In the genomic region with DNA sequence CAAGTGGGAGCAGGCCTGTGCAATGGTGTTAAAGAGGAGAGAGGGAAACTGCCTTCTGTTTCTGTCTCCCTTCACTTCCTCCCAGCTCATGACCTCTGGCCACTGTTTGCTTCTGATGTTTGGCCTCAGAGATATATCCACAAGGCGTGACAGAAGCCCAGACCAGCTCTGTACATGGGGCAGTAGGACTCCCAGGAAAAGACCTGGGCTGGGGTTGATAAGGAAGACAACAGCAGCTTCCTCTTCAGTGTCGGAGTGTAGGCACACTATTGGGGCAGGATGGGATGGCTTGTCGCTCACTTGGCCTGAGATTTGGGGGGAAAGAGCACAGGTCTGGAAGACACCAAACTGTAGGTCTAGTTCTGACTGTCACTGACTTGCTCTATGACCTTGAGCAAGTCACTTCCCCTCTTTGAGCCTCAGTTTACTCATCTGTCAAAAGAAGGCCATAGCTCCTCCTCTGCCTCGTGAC, we compare ENCODE assay signal across 1 cellular context.
TF ChIP-seq lines count a peak whose summit lies in the region.

No MANE protein-coding gene starts in this region.

TF ChIP-seq in K562, 482 proteins besides CTCF, POLR2A, EP300 and RAD21 (continued from another document and continues in another):
- TF ChIP-seq, protein P1, sequence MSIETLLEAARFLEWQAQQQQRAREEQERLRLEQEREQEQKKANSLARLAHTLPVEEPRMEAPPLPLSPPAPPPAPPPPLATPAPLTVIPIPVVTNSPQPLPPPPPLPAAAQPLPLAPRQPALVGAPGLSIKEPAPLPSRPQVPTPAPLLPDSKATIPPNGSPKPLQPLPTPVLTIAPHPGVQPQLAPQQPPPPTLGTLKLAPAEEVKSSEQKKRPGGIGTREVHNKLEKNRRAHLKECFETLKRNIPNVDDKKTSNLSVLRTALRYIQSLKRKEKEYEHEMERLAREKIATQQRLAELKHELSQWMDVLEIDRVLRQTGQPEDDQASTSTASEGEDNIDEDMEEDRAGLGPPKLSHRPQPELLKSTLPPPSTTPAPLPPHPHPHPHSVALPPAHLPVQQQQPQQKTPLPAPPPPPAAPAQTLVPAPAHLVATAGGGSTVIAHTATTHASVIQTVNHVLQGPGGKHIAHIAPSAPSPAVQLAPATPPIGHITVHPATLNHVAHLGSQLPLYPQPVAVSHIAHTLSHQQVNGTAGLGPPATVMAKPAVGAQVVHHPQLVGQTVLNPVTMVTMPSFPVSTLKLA (conservative IDR thresholded peaks at IDR 0.05), result peak in 1 of 2 experiments; percentile 33; a peak in 1 of 4 replicates
- TF ChIP-seq POLR3A (IDR thresholded peaks at IDR 0.05; ENCODE audit: borderline replicate concordance, extremely low read depth, insufficient read depth, insufficient read length) (no peak), CREB1 (IDR thresholded peaks at IDR 0.05) (no peak), CREB1 (CRISPR knock-in tag; IDR thresholded peaks at IDR 0.05) (no peak), ZNF174 (CRISPR knock-in tag; IDR thresholded peaks at IDR 0.05) (no peak), RCOR1 (IDR thresholded peaks at IDR 0.05; ENCODE audit: borderline replicate concordance in 1 of 2, low read depth in 2 of 2, low read length in 2 of 2) (peak in 1 of 2 experiments; percentile 68; a peak in 2 of 4 replicates), RBM34 (IDR thresholded peaks at IDR 0.05; ENCODE audit: borderline replicate concordance, insufficient read depth, low read length) (no peak), NFE2L1 (tag; IDR thresholded peaks at IDR 0.05; ENCODE audit: borderline replicate concordance, low read depth) (no peak), BMI1 (IDR thresholded peaks at IDR 0.05; ENCODE audit: low read length) (no peak), SIX5 (IDR thresholded peaks at IDR 0.05; ENCODE audit: borderline replicate concordance in 1 of 2, insufficient read depth in 1 of 2, low read depth in 1 of 2, low read length in 2 of 2) (no peak), ZZZ3 (IDR thresholded peaks at IDR 0.05) (no peak), ZFPM2 (CRISPR knock-in tag; IDR thresholded peaks at IDR 0.05) (no peak), CSDE1 (IDR thresholded peaks at IDR 0.05) (no peak), HDAC1 (IDR thresholded peaks at IDR 0.05) (no peak), MTA2 (IDR thresholded peaks at IDR 0.05; ENCODE audit: low read depth) (peak; percentile 33; the same call in 1 of the 2 replicates), ZNF589 (CRISPR knock-in tag; IDR thresholded peaks at IDR 0.05; ENCODE audit: low read depth) (peak; percentile 79), KDM4B (IDR thresholded peaks at IDR 0.05; ENCODE audit: borderline replicate concordance in 2 of 2, low read depth in 1 of 2) (no peak), SOX6 (IDR thresholded peaks at IDR 0.05) (peak; percentile 61; the same call in 1 of the 2 replicates), CBX2 (IDR thresholded peaks at IDR 0.05; ENCODE audit: insufficient read depth, low read length, poor library complexity, severe bottlenecking) (no peak), XRCC4 (IDR thresholded peaks at IDR 0.05; ENCODE audit: extremely low read depth, insufficient read depth, insufficient read length) (no peak), TARDBP (IDR thresholded peaks at IDR 0.05) (no peak), PRMT5 (CRISPR knock-in tag; IDR thresholded peaks at IDR 0.05) (no peak), SMARCA4 (IDR thresholded peaks at IDR 0.05) (peak; percentile 59; the same call in 1 of the 2 replicates), SMARCB1 (IDR thresholded peaks at IDR 0.05; ENCODE audit: insufficient read length, low read depth) (no peak), TBL1XR1 (IDR thresholded peaks at IDR 0.05; ENCODE audit: low read length in 2 of 2) (peak in 1 of 2 experiments; percentile 48; a peak in 1 of 4 replicates), PRPF4 (IDR thresholded peaks at IDR 0.05; ENCODE audit: insufficient read depth, low read depth, low read length, poor library complexity, severe bottlenecking) (no peak), HIVEP1 (CRISPR knock-in tag; IDR thresholded peaks at IDR 0.05) (no peak), SNIP1 (IDR thresholded peaks at IDR 0.05; ENCODE audit: low read depth) (no peak), ERF (CRISPR knock-in tag; IDR thresholded peaks at IDR 0.05) (no peak), ZNF778 (CRISPR knock-in tag; IDR thresholded peaks at IDR 0.05) (no peak), RBFOX2 (IDR thresholded peaks at IDR 0.05; ENCODE audit: low read depth, low read length) (no peak), ZNF239 (CRISPR knock-in tag; IDR thresholded peaks at IDR 0.05) (peak; percentile 7; the same call in 1 of the 2 replicates), ZKSCAN3 (CRISPR knock-in tag; IDR thresholded peaks at IDR 0.05) (no peak), HNRNPK (IDR thresholded peaks at IDR 0.05; ENCODE audit: low read depth, low read length, poor library complexity, severe bottlenecking) (no peak), RBM15 (IDR thresholded peaks at IDR 0.05; ENCODE audit: insufficient read depth, low read length) (no peak), HDGF (IDR thresholded peaks at IDR 0.05) (no peak), NR4A1 (CRISPR knock-in tag; IDR thresholded peaks at IDR 0.05) (peak; percentile 73; the same call in 1 of the 2 replicates), NR4A1 (tag; IDR thresholded peaks at IDR 0.05) (peak; percentile 63; the same call in 1 of the 2 replicates), IFI16 (CRISPR knock-in tag; IDR thresholded peaks at IDR 0.05) (no peak), RNF2 (IDR thresholded peaks at IDR 0.05) (0 out of 2 replicates have a peak, but pooled peaks have one; percentile 50), ZNF311 (CRISPR knock-in tag; IDR thresholded peaks at IDR 0.05) (peak; percentile 35; the same call in 1 of the 2 replicates), ZKSCAN8 (CRISPR knock-in tag; IDR thresholded peaks at IDR 0.05) (peak; percentile 42; the same call in 1 of the 2 replicates), ZNF717 (CRISPR knock-in tag; IDR thresholded peaks at IDR 0.05) (no peak)
- TF ChIP-seq, protein P2, sequence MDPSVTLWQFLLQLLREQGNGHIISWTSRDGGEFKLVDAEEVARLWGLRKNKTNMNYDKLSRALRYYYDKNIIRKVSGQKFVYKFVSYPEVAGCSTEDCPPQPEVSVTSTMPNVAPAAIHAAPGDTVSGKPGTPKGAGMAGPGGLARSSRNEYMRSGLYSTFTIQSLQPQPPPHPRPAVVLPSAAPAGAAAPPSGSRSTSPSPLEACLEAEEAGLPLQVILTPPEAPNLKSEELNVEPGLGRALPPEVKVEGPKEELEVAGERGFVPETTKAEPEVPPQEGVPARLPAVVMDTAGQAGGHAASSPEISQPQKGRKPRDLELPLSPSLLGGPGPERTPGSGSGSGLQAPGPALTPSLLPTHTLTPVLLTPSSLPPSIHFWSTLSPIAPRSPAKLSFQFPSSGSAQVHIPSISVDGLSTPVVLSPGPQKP (CRISPR knock-in tag; IDR thresholded peaks at IDR 0.05), result no peak
- TF ChIP-seq, protein P3, sequence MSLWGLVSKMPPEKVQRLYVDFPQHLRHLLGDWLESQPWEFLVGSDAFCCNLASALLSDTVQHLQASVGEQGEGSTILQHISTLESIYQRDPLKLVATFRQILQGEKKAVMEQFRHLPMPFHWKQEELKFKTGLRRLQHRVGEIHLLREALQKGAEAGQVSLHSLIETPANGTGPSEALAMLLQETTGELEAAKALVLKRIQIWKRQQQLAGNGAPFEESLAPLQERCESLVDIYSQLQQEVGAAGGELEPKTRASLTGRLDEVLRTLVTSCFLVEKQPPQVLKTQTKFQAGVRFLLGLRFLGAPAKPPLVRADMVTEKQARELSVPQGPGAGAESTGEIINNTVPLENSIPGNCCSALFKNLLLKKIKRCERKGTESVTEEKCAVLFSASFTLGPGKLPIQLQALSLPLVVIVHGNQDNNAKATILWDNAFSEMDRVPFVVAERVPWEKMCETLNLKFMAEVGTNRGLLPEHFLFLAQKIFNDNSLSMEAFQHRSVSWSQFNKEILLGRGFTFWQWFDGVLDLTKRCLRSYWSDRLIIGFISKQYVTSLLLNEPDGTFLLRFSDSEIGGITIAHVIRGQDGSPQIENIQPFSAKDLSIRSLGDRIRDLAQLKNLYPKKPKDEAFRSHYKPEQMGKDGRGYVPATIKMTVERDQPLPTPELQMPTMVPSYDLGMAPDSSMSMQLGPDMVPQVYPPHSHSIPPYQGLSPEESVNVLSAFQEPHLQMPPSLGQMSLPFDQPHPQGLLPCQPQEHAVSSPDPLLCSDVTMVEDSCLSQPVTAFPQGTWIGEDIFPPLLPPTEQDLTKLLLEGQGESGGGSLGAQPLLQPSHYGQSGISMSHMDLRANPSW (CRISPR knock-in tag; IDR thresholded peaks at IDR 0.05), result no peak
- TF ChIP-seq, protein P4, sequence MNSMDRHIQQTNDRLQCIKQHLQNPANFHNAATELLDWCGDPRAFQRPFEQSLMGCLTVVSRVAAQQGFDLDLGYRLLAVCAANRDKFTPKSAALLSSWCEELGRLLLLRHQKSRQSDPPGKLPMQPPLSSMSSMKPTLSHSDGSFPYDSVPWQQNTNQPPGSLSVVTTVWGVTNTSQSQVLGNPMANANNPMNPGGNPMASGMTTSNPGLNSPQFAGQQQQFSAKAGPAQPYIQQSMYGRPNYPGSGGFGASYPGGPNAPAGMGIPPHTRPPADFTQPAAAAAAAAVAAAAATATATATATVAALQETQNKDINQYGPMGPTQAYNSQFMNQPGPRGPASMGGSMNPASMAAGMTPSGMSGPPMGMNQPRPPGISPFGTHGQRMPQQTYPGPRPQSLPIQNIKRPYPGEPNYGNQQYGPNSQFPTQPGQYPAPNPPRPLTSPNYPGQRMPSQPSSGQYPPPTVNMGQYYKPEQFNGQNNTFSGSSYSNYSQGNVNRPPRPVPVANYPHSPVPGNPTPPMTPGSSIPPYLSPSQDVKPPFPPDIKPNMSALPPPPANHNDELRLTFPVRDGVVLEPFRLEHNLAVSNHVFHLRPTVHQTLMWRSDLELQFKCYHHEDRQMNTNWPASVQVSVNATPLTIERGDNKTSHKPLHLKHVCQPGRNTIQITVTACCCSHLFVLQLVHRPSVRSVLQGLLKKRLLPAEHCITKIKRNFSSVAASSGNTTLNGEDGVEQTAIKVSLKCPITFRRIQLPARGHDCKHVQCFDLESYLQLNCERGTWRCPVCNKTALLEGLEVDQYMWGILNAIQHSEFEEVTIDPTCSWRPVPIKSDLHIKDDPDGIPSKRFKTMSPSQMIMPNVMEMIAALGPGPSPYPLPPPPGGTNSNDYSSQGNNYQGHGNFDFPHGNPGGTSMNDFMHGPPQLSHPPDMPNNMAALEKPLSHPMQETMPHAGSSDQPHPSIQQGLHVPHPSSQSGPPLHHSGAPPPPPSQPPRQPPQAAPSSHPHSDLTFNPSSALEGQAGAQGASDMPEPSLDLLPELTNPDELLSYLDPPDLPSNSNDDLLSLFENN (IDR thresholded peaks at IDR 0.05; ENCODE audit: low read depth in 2 of 2, low read length in 2 of 2), result peak in 1 of 2 experiments; percentile 66; a peak in 1 of 4 replicates
- TF ChIP-seq, protein P5, sequence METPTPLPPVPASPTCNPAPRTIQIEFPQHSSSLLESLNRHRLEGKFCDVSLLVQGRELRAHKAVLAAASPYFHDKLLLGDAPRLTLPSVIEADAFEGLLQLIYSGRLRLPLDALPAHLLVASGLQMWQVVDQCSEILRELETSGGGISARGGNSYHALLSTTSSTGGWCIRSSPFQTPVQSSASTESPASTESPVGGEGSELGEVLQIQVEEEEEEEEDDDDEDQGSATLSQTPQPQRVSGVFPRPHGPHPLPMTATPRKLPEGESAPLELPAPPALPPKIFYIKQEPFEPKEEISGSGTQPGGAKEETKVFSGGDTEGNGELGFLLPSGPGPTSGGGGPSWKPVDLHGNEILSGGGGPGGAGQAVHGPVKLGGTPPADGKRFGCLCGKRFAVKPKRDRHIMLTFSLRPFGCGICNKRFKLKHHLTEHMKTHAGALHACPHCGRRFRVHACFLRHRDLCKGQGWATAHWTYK (CRISPR knock-in tag; IDR thresholded peaks at IDR 0.05), result no peak
- TF ChIP-seq, protein P6, sequence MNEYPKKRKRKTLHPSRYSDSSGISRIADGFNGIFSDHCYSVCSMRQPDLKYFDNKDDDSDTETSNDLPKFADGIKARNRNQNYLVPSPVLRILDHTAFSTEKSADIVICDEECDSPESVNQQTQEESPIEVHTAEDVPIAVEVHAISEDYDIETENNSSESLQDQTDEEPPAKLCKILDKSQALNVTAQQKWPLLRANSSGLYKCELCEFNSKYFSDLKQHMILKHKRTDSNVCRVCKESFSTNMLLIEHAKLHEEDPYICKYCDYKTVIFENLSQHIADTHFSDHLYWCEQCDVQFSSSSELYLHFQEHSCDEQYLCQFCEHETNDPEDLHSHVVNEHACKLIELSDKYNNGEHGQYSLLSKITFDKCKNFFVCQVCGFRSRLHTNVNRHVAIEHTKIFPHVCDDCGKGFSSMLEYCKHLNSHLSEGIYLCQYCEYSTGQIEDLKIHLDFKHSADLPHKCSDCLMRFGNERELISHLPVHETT (CRISPR knock-in tag; conservative IDR thresholded peaks at IDR 0.05 in 1 of 2, IDR thresholded peaks at IDR 0.05 in 1 of 2), result peak in 1 of 2 experiments; percentile 69; a peak in 2 of 4 replicates
- TF ChIP-seq, protein P7, sequence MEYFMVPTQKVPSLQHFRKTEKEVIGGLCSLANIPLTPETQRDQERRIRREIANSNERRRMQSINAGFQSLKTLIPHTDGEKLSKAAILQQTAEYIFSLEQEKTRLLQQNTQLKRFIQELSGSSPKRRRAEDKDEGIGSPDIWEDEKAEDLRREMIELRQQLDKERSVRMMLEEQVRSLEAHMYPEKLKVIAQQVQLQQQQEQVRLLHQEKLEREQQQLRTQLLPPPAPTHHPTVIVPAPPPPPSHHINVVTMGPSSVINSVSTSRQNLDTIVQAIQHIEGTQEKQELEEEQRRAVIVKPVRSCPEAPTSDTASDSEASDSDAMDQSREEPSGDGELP (CRISPR knock-in tag; IDR thresholded peaks at IDR 0.05; ENCODE audit: borderline replicate concordance), result peak; percentile 42; the same call in 1 of the 2 replicates
- TF ChIP-seq, protein P8, sequence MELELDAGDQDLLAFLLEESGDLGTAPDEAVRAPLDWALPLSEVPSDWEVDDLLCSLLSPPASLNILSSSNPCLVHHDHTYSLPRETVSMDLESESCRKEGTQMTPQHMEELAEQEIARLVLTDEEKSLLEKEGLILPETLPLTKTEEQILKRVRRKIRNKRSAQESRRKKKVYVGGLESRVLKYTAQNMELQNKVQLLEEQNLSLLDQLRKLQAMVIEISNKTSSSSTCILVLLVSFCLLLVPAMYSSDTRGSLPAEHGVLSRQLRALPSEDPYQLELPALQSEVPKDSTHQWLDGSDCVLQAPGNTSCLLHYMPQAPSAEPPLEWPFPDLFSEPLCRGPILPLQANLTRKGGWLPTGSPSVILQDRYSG (tag; conservative IDR thresholded peaks at IDR 0.05; ENCODE audit: low read depth), result no peak
